8 cellular contexts compared by ENCODE assay signal in genomic region chr10:84140036-84140379, GRCh38. TPM values are rescaled to one million over a fixed set of nuclear protein-coding genes. Genes with fewer than 3 reads are reported as not detected.
DNase-seq lines count a peak whose midpoint lies in the region; ATAC-seq and TF ChIP-seq lines count a peak whose summit lies in the region.

No MANE protein-coding gene starts in this region.

- peak overlapping the region; percentile 98 for H3K27ac Mint-ChIP-seq in stimulated activated naive B cell treated with anti-CD40 and anti-IgM and Interleukin-4, amounts not matched to agents 10 μg/mL and 1 μg/mL and 100 μg/mL, for 72 hours

- H3K9me3 ChIP-seq in ascending aorta (no peaks in the 10 kb centered on the region), iPS-18a (ENCODE audit: control insufficient read depth, low read depth, low read length) (no peaks in the 10 kb centered on the region)

- H3K4me3 ChIP-seq in ascending aorta (peak overlapping the region; percentile 87 to 99), iPS-18a (ENCODE audit: low read length) (peak overlapping the region; percentile 84)

- peaks cover 8 to 20% of the 10 kb centered on the region in 2 donors for H3K4me1 Mint-ChIP-seq in stimulated activated naive B cell treated with anti-CD40 and anti-IgM and Interleukin-4, amounts not matched to agents 10 μg/mL and 1 μg/mL and 100 μg/mL, for 72 hours

- peaks cover 12 to 14% of the 10 kb centered on the region in 2 donors for H3K36me3 Mint-ChIP-seq in stimulated activated naive B cell treated with anti-CD40 and anti-IgM and Interleukin-4, amounts not matched to agents 10 μg/mL and 1 μg/mL and 100 μg/mL, for 72 hours

- H3K27me3 ChIP-seq in ascending aorta = no peaks in the 10 kb centered on the region
- H3K27me3 ChIP-seq in iPS-18a (ENCODE audit: control insufficient read depth, insufficient read depth, low read length) = no peaks in the 10 kb centered on the region

- H3K4me3 Mint-ChIP-seq in stimulated activated naive B cell treated with anti-CD40 and anti-IgM and Interleukin-4, amounts not matched to agents 10 μg/mL and 1 μg/mL and 100 μg/mL, for 72 hours = peak overlapping the region; percentile 95

- H3K27ac ChIP-seq in ascending aorta (peak overlapping the region; percentile 96 to 97), iPS-18a (ENCODE audit: low read length) (peak overlapping the region; percentile 59)

- peaks cover 18 to 27% of the 10 kb centered on the region in 2 donors for H3K36me3 ChIP-seq in ascending aorta
- H3K36me3 ChIP-seq in iPS-18a (ENCODE audit: control insufficient read depth, low read depth, low read length) = peaks cover 27% of the 10 kb centered on the region

- intact Hi-C loops in ascending aorta (cut with DNase I) = no loop called here

- no peak for TF ChIP-seq CTCF in ascending aorta (IDR thresholded peaks at IDR 0.05)

- H3K27me3 Mint-ChIP-seq in stimulated activated naive B cell treated with anti-CD40 and anti-IgM and Interleukin-4, amounts not matched to agents 10 μg/mL and 1 μg/mL and 100 μg/mL, for 72 hours = peaks cover 0 to 7% of the 10 kb centered on the region in 2 donors

- DNase-seq in GM03348 (ENCODE audit: low spot score) = peak; percentile 43
- peak; percentile 15 for DNase-seq in HuH-7 (ENCODE audit: low spot score)
- peak in 1 of 2 donors; percentile 64 for DNase-seq in ascending aorta (ENCODE audit: low spot score in 2 of 2)
- DNase-seq in stimulated activated naive B cell treated with anti-CD40 and anti-IgM and Interleukin-4, amounts not matched to agents 10 μg/mL and 1 μg/mL and 100 μg/mL, for 72 hours = no peak
- DNase-seq in NCI-H226 = no peak
- no peak for DNase-seq in NCI-H2171 treated with DMSO at 0.1 percent for 48 hours (lab: John Stamatoyannopoulos, UW)

- ATAC-seq in stimulated activated naive B cell treated with anti-CD40 and anti-IgM and Interleukin-4, amounts not matched to agents 10 μg/mL and 1 μg/mL and 100 μg/mL, for 72 hours (replicated peaks) = peak in 1 of 2 donors; percentile 1
- no peak for ATAC-seq in GM21528 (IDR thresholded peaks at IDR 0.05; ENCODE audit: low FRiP score, unreplicated experiment)

- peak overlapping the region; percentile 85 for H3K9ac ChIP-seq in iPS-18a (ENCODE audit: low read length)

- no peaks in the 10 kb centered on the region for H3K9me3 Mint-ChIP-seq in stimulated activated naive B cell treated with anti-CD40 and anti-IgM and Interleukin-4, amounts not matched to agents 10 μg/mL and 1 μg/mL and 100 μg/mL, for 72 hours

- H3K4me1 ChIP-seq in ascending aorta (peaks cover 5 to 13% of the 10 kb centered on the region in 2 donors), iPS-18a (ENCODE audit: control insufficient read depth, low read depth, low read length) (peaks cover 9% of the 10 kb centered on the region)

RNA-seq across cellular contexts. Expression of gene GHITM, which starts 0.7 kb away (rescaled TPM):
- total RNA-seq in ascending aorta = 77.2 TPM

RNA-seq across cellular contexts. Expression of gene GPR15LG, which starts 33.6 kb away (rescaled TPM):
- not detected for total RNA-seq in ascending aorta

RNA-seq across cellular contexts. Expression of gene CDHR1, which starts 54.3 kb away (rescaled TPM):
- total RNA-seq in ascending aorta = not detected

Comparison
In these comparisons a context has a peak if more than half of its experiments do, and no peak if none do; other contexts are left out.
1. DNase-seq: peak in GM03348 (single experiment) and HuH-7 (single experiment); none in stimulated activated naive B cell treated with anti-CD40 and anti-IgM and Interleukin-4, amounts not matched to agents 10 μg/mL and 1 μg/mL and 100 μg/mL, for 72 hours (single experiment), NCI-H226 (single experiment) and NCI-H2171 treated with DMSO at 0.1 percent for 48 hours (single experiment).